Comparison of ENCODE assay signal across 8 cellular contexts in genomic region chr17:4997302-4998026, GRCh38. TPM values are rescaled to one million over a fixed set of nuclear protein-coding genes. Genes with fewer than 3 reads are reported as not detected.
DNase-seq lines count a peak whose midpoint lies in the region; ATAC-seq, FAIRE-seq and TF ChIP-seq lines count a peak whose summit lies in the region.

INCA1 (minus strand) TSS chr17:4997522; CDS start chr17:4994437, 3,085 bp downstream.
KIF1C (plus strand) TSS chr17:4997950; CDS start chr17:5000247, 2,297 bp downstream.

- FAIRE-seq in RCC 7860 (lab: Jason Lieb, UNC), result no peak

- H3K27me3 Mint-ChIP-seq in IgD-negative memory B cell, result no peaks in the 10 kb centered on the region
- no peaks in the 10 kb centered on the region for H3K27me3 Mint-ChIP-seq in activated T-helper 17 cell treated with anti-CD3 and anti-CD28 coated beads, Interleukin-2, amount 50 U/mL, for 72 hours
- H3K27me3 Mint-ChIP-seq in natural killer cell treated with Interleukin-12 subunit alpha and Interleukin-12 subunit beta and Interleukin-15 and Interleukin-18, amount 100 ng/mL, for 72 hours, result peaks cover 0 to 6% of the 10 kb centered on the region in 2 donors

- H3K4me3 Mint-ChIP-seq in IgD-negative memory B cell, result peak within 1 kb of the TSS; percentile 84 to 95 (median 92)
- H3K4me3 Mint-ChIP-seq in activated T-helper 17 cell treated with anti-CD3 and anti-CD28 coated beads, Interleukin-2, amount 50 U/mL, for 72 hours, result peak within 1 kb of the TSS; percentile 70
- H3K4me3 Mint-ChIP-seq in natural killer cell treated with Interleukin-12 subunit alpha and Interleukin-12 subunit beta and Interleukin-15 and Interleukin-18, amount 100 ng/mL, for 72 hours, result peak within 1 kb of the TSS; percentile 83

- no peaks in the 10 kb centered on the region for H3K9me3 Mint-ChIP-seq in IgD-negative memory B cell
- no peaks in the 10 kb centered on the region for H3K9me3 Mint-ChIP-seq in activated T-helper 17 cell treated with anti-CD3 and anti-CD28 coated beads, Interleukin-2, amount 50 U/mL, for 72 hours
- no peaks in the 10 kb centered on the region for H3K9me3 Mint-ChIP-seq in natural killer cell treated with Interleukin-12 subunit alpha and Interleukin-12 subunit beta and Interleukin-15 and Interleukin-18, amount 100 ng/mL, for 72 hours

- H3K4me3 ChIP-seq in fibroblast of mammary gland (ENCODE audit: control insufficient read depth, low read depth, low read length), result peak within 1 kb of the TSS; percentile 75

- H3K4me1 Mint-ChIP-seq in IgD-negative memory B cell, result peaks cover 11 to 15% (median 12%) of the 10 kb centered on the region in 3 donors
- H3K4me1 Mint-ChIP-seq in activated T-helper 17 cell treated with anti-CD3 and anti-CD28 coated beads, Interleukin-2, amount 50 U/mL, for 72 hours, result peaks cover 16% of the 10 kb centered on the region
- H3K4me1 Mint-ChIP-seq in natural killer cell treated with Interleukin-12 subunit alpha and Interleukin-12 subunit beta and Interleukin-15 and Interleukin-18, amount 100 ng/mL, for 72 hours (ENCODE audit: low read depth in 2 of 2), result peaks cover 17 to 21% of the 10 kb centered on the region in 2 donors

- H3K36me3 Mint-ChIP-seq in IgD-negative memory B cell, result peaks cover 10% of the 10 kb centered on the region
- peaks cover 29% of the 10 kb centered on the region for H3K36me3 Mint-ChIP-seq in activated T-helper 17 cell treated with anti-CD3 and anti-CD28 coated beads, Interleukin-2, amount 50 U/mL, for 72 hours (ENCODE audit: low read depth)
- no peaks in the 10 kb centered on the region for H3K36me3 Mint-ChIP-seq in natural killer cell treated with Interleukin-12 subunit alpha and Interleukin-12 subunit beta and Interleukin-15 and Interleukin-18, amount 100 ng/mL, for 72 hours

- no peak for TF ChIP-seq CTCF in fibroblast of mammary gland (conservative IDR thresholded peaks at IDR 0.05; ENCODE audit: control insufficient read depth, insufficient read depth, low read depth, low read length)

- peak; percentile 49 for DNase-seq in DMS53 treated with DMSO at 0.1 percent for 48 hours (lab: John Stamatoyannopoulos, UW; ENCODE audit: unreplicated experiment)
- peak; percentile 72 for DNase-seq in RCC 7860 (ENCODE audit: low spot score)
- DNase-seq in fibroblast of mammary gland (ENCODE audit: low read depth), result peak; percentile 77
- DNase-seq in natural killer cell treated with Interleukin-12 subunit alpha and Interleukin-12 subunit beta and Interleukin-15 and Interleukin-18, amount 100 ng/mL, for 72 hours (ENCODE audit: low spot score), result peak; percentile 92
- peak; percentile 85 for DNase-seq in stimulated activated naive CD4-positive, alpha-beta T cell treated with Interleukin-2 at 50 U/mL for 16 hours (lab: John Stamatoyannopoulos, UW)

- peak; percentile 81 for ATAC-seq in GM21576 (IDR thresholded peaks at IDR 0.05; ENCODE audit: unreplicated experiment)
- ATAC-seq in activated T-helper 17 cell treated with anti-CD3 and anti-CD28 coated beads, Interleukin-2, amount 50 U/mL, for 72 hours (replicated peaks), result peak; percentile 97
- ATAC-seq in natural killer cell treated with Interleukin-12 subunit alpha and Interleukin-12 subunit beta and Interleukin-15 and Interleukin-18, amount 100 ng/mL, for 72 hours, result peak; percentile 96 to 98

- H3K27ac Mint-ChIP-seq in IgD-negative memory B cell, result peak within 1 kb of the TSS; percentile 22 to 71 (median 69)
- H3K27ac Mint-ChIP-seq in activated T-helper 17 cell treated with anti-CD3 and anti-CD28 coated beads, Interleukin-2, amount 50 U/mL, for 72 hours, result peak within 1 kb of the TSS; percentile 77
- H3K27ac Mint-ChIP-seq in natural killer cell treated with Interleukin-12 subunit alpha and Interleukin-12 subunit beta and Interleukin-15 and Interleukin-18, amount 100 ng/mL, for 72 hours, result peak within 1 kb of the TSS; percentile 17 to 80

RNA-seq across cellular contexts. Expression of gene INCA1, which starts in this region (rescaled TPM):
- polyA plus RNA-seq in IgD-negative memory B cell, result 0.36 TPM
- under 1 TPM; 0.61 to 0.69 TPM for total RNA-seq in activated T-helper 17 cell treated with anti-CD3 and anti-CD28 coated beads, Interleukin-2, amount 50 U/mL, for 72 hours
- under 1 TPM; 0.31 to 0.56 TPM for total RNA-seq in natural killer cell treated with Interleukin-12 subunit alpha and Interleukin-12 subunit beta and Interleukin-15 and Interleukin-18, amount 100 ng/mL, for 72 hours

RNA-seq across cellular contexts. Expression of gene KIF1C, which starts in this region (rescaled TPM):
- polyA plus RNA-seq in IgD-negative memory B cell, result 15.0 TPM
- total RNA-seq in activated T-helper 17 cell treated with anti-CD3 and anti-CD28 coated beads, Interleukin-2, amount 50 U/mL, for 72 hours, result 10 to 100 TPM; 47.4 to 54.4 TPM
- 10 to 100 TPM; 39.4 to 80.3 TPM for total RNA-seq in natural killer cell treated with Interleukin-12 subunit alpha and Interleukin-12 subunit beta and Interleukin-15 and Interleukin-18, amount 100 ng/mL, for 72 hours

Comparison
In these comparisons a context has a peak if more than half of its experiments do, and no peak if none do; other contexts are left out.
1. Peak in every context shown above with its lines: DNase-seq, ATAC-seq and H3K4me3 ChIP-seq.